2 cellular contexts compared by ENCODE assay signal in genomic region chr10:7098160-7098762, GRCh38.
TF ChIP-seq lines count a peak whose summit lies in the region.

No MANE protein-coding gene starts in this region.

TF ChIP-seq in HepG2, 621 proteins besides CTCF, POLR2A, EP300 and RAD21:
- TF ChIP-seq ZSCAN20 (CRISPR knock-in tag; IDR thresholded peaks at IDR 0.05; ENCODE audit: borderline replicate concordance), result no peak
- TF ChIP-seq, protein P1, sequence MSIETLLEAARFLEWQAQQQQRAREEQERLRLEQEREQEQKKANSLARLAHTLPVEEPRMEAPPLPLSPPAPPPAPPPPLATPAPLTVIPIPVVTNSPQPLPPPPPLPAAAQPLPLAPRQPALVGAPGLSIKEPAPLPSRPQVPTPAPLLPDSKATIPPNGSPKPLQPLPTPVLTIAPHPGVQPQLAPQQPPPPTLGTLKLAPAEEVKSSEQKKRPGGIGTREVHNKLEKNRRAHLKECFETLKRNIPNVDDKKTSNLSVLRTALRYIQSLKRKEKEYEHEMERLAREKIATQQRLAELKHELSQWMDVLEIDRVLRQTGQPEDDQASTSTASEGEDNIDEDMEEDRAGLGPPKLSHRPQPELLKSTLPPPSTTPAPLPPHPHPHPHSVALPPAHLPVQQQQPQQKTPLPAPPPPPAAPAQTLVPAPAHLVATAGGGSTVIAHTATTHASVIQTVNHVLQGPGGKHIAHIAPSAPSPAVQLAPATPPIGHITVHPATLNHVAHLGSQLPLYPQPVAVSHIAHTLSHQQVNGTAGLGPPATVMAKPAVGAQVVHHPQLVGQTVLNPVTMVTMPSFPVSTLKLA (IDR thresholded peaks at IDR 0.05), result 0 out of 2 replicates have a peak, but pooled peaks have one; percentile 3

TF ChIP-seq in IMR-90, 13 proteins besides CTCF, POLR2A, EP300 and RAD21:
- TF ChIP-seq RFX5 (IDR thresholded peaks at IDR 0.05; ENCODE audit: low read depth, low read length) (no peak), NFE2L2 (IDR thresholded peaks at IDR 0.05; ENCODE audit: low read depth, low read length) (no peak), MAZ (IDR thresholded peaks at IDR 0.05; ENCODE audit: borderline replicate concordance, low read depth, low read length) (no peak), RCOR1 (IDR thresholded peaks at IDR 0.05; ENCODE audit: insufficient replicate concordance, low read length) (no peak), MAFK (IDR thresholded peaks at IDR 0.05; ENCODE audit: low read depth, low read length) (no peak), FOS (IDR thresholded peaks at IDR 0.05; ENCODE audit: low read depth, low read length) (no peak), BHLHE40 (IDR thresholded peaks at IDR 0.05; ENCODE audit: low read depth, low read length) (no peak), CHD1 (IDR thresholded peaks at IDR 0.05; ENCODE audit: low read depth, low read length) (no peak), MXI1 (IDR thresholded peaks at IDR 0.05; ENCODE audit: borderline replicate concordance, low read depth, low read length) (no peak), CEBPB (IDR thresholded peaks at IDR 0.05; ENCODE audit: low read depth, low read length) (no peak), SMC3 (IDR thresholded peaks at IDR 0.05; ENCODE audit: low read depth, low read length) (no peak)
- TF ChIP-seq, protein P2, sequence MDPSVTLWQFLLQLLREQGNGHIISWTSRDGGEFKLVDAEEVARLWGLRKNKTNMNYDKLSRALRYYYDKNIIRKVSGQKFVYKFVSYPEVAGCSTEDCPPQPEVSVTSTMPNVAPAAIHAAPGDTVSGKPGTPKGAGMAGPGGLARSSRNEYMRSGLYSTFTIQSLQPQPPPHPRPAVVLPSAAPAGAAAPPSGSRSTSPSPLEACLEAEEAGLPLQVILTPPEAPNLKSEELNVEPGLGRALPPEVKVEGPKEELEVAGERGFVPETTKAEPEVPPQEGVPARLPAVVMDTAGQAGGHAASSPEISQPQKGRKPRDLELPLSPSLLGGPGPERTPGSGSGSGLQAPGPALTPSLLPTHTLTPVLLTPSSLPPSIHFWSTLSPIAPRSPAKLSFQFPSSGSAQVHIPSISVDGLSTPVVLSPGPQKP (IDR thresholded peaks at IDR 0.05; ENCODE audit: borderline replicate concordance, low read depth, low read length), result no peak
